In the genomic region with DNA sequence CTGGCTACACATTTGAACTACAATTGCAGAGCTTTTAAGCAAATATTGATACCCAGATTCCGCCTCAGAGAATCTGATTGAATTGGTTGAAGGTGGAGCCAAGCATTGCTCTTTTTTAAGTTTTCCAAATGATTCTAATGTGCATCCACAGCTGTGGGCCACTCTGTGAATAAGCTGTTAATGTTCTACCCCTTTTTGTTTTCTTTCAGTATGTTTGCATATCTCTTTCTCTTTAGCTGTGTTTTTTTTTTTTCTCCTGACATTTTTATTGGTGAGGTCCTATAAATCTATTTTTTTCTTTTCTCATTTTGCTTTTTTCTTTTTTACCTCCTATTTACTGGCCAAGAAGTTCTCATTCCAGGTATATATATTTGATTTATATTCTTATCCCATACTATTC, we compare ENCODE assay signal across 17 cellular contexts. TPM values are rescaled to one million over a fixed set of nuclear protein-coding genes. Genes with fewer than 3 reads are reported as not detected.
DNase-seq lines count a peak whose midpoint lies in the region; TF ChIP-seq lines count a peak whose summit lies in the region.
"Had no signal": no experiment of that assay in that cellular context is flagged by ENCODE, and none has a peak within 500 bp of the region (broad histone marks: within the 10 kb centered on the region; RNA-seq: fewer than 3 reads in every experiment).

No MANE protein-coding gene starts in this region.

- no peak overlapping the region for H2BK12ac ChIP-seq in H9 (ENCODE audit: insufficient read length, low read depth, low read length)

- H3K27ac Mint-ChIP-seq in neural progenitor cell: no peak overlapping the region
- no peak overlapping the region for H3K27ac Mint-ChIP-seq in activated CD4-positive, alpha-beta T cell treated with anti-CD3 and anti-CD28 coated beads, Interleukin-2, amount 10 ng/mL, durations not matched to agents 24 days and 14 days
- no peak overlapping the region for H3K27ac Mint-ChIP-seq in H9

- H3K79me2 ChIP-seq in OCI-LY7 (ENCODE audit: insufficient read depth, low read depth, low read length) (peaks cover 47% of the 10 kb centered on the region; the same call in 1 of the 2 replicates), neural progenitor cell (ENCODE audit: low read depth) (no peaks in the 10 kb centered on the region), H9 (ENCODE audit: insufficient read depth, low read length) (no peaks in the 10 kb centered on the region)

- no peaks in the 10 kb centered on the region for H4K20me1 ChIP-seq in OCI-LY7 (ENCODE audit: insufficient read depth, low read length)
- H4K20me1 ChIP-seq in neural progenitor cell (ENCODE audit: low read depth): no peaks in the 10 kb centered on the region
- H4K20me1 ChIP-seq in H9 (ENCODE audit: control insufficient read depth, insufficient read depth, insufficient read length): no peaks in the 10 kb centered on the region
- H4K20me1 ChIP-seq: BLaER1 had no signal

- H3K4me3 Mint-ChIP-seq in neural progenitor cell (no peak overlapping the region), H9 (no peak overlapping the region)
- H3K4me3 Mint-ChIP-seq in activated CD4-positive, alpha-beta T cell treated with anti-CD3 and anti-CD28 coated beads, Interleukin-2, amount 10 ng/mL, durations not matched to agents 24 days and 14 days: no peak overlapping the region

- no peak overlapping the region for H2BK120ac ChIP-seq in H9 (ENCODE audit: low read depth, low read length, poor library complexity, severe bottlenecking)

- no peaks in the 10 kb centered on the region for H3K9me3 ChIP-seq in OCI-LY7 (ENCODE audit: low read length)
- H3K9me3 ChIP-seq in neural progenitor cell (ENCODE audit: low read depth): no peaks in the 10 kb centered on the region
- H3K9me3 ChIP-seq in H9 (ENCODE audit: control insufficient read depth, low read depth, low read length): no peaks in the 10 kb centered on the region
- H3K9me3 ChIP-seq: BLaER1 had no signal

- H4K5ac ChIP-seq in H9 (ENCODE audit: insufficient read length, low read depth, low read length): no peak overlapping the region

- no peak overlapping the region for H3K14ac ChIP-seq in H9 (ENCODE audit: insufficient read depth, low read length)

- H3F3A ChIP-seq in neural progenitor cell (ENCODE audit: low read depth): no peaks in the 10 kb centered on the region

- no peaks in the 10 kb centered on the region for H3K23me2 ChIP-seq in H9 (ENCODE audit: insufficient read length, low read depth, low read length, poor library complexity, severe bottlenecking)

- H3K18ac ChIP-seq in H9 (ENCODE audit: insufficient read length, low read depth, low read length): no peak overlapping the region

- H3K56ac ChIP-seq in H9 (ENCODE audit: insufficient read length, low read depth, low read length): no peak overlapping the region

- H3K9ac ChIP-seq in neural progenitor cell (no peak overlapping the region), H9 (ENCODE audit: extremely low read depth, insufficient read length, low read length) (no peak overlapping the region)
- H3K9ac ChIP-seq: BLaER1 had no signal

- peak overlapping the region; percentile 46 for H3K27ac ChIP-seq in OCI-LY7 (ENCODE audit: low read depth, low read length, poor library complexity, severe bottlenecking)
- no peak overlapping the region for H3K27ac ChIP-seq in neural progenitor cell
- no peak overlapping the region for H3K27ac ChIP-seq in H9 (ENCODE audit: insufficient read length, low read depth, low read length)
- H3K27ac ChIP-seq: BLaER1 had no signal

- H3K36me3 Mint-ChIP-seq in neural progenitor cell: no peaks in the 10 kb centered on the region
- no peaks in the 10 kb centered on the region for H3K36me3 Mint-ChIP-seq in activated CD4-positive, alpha-beta T cell treated with anti-CD3 and anti-CD28 coated beads, Interleukin-2, amount 10 ng/mL, durations not matched to agents 24 days and 14 days (ENCODE audit: low read depth)
- no peaks in the 10 kb centered on the region for H3K36me3 Mint-ChIP-seq in H9 (ENCODE audit: insufficient read depth in 1 of 3, low read depth in 3 of 3)

- H3K9me3 Mint-ChIP-seq in neural progenitor cell (no peaks in the 10 kb centered on the region), H9 (no peaks in the 10 kb centered on the region)
- H3K9me3 Mint-ChIP-seq in activated CD4-positive, alpha-beta T cell treated with anti-CD3 and anti-CD28 coated beads, Interleukin-2, amount 10 ng/mL, durations not matched to agents 24 days and 14 days: no peaks in the 10 kb centered on the region

- peak; percentile 40 for DNase-seq in DMS53 treated with DMSO at 0.1 percent for 48 hours (lab: John Stamatoyannopoulos, UW; ENCODE audit: unreplicated experiment)
- DNase-seq in NCI-H1930 (lab: John Stamatoyannopoulos, UW): peak; percentile 46 to 47
- DNase-seq in OCI-LY7 (ENCODE audit: low spot score): no peak
- no peak for DNase-seq in neural progenitor cell (ENCODE audit: low spot score)
- DNase-seq in activated CD4-positive, alpha-beta T cell treated with anti-CD3 and anti-CD28 coated beads, Interleukin-2, amount 10 ng/mL, durations not matched to agents 24 days and 14 days: no peak
- no peak for DNase-seq in GM20000 (ENCODE audit: low spot score)
- no peak for DNase-seq in H9
- DNase-seq: DMS79, MM.1S, NCI-H2029 treated with DMSO at 0.1 percent for 48 hours, NCI-H226, NCI-H69, RPMI8226, T-helper 2 cell had no signal

- no peak overlapping the region for H2BK15ac ChIP-seq in H9 (ENCODE audit: low read depth, low read length)

- H3K4me2 ChIP-seq in OCI-LY7 (ENCODE audit: low read length) (peak overlapping the region; percentile 66), neural progenitor cell (no peak overlapping the region), H9 (ENCODE audit: insufficient read depth, insufficient read length, low read length) (no peak overlapping the region)
- H3K4me2 ChIP-seq: BLaER1 had no signal

- H3K4me1 ChIP-seq in OCI-LY7 (ENCODE audit: insufficient read depth, low read length, poor library complexity, severe bottlenecking) (peaks cover 94% of the 10 kb centered on the region), neural progenitor cell (no peaks in the 10 kb centered on the region), H9 (ENCODE audit: insufficient read depth, low read length) (no peaks in the 10 kb centered on the region; the same call in 1 of the 2 replicates)

- H3K4me3 ChIP-seq in OCI-LY7 (ENCODE audit: low read depth, low read length, poor library complexity, severe bottlenecking) (peak overlapping the region; percentile 25), neural progenitor cell (no peak overlapping the region)
- H3K4me3 ChIP-seq: BLaER1, GM12878 had no signal

- H3K27me3 Mint-ChIP-seq in neural progenitor cell (ENCODE audit: insufficient read depth, low read depth) (no peaks in the 10 kb centered on the region), H9 (ENCODE audit: low read depth) (no peaks in the 10 kb centered on the region)
- H3K27me3 Mint-ChIP-seq in activated CD4-positive, alpha-beta T cell treated with anti-CD3 and anti-CD28 coated beads, Interleukin-2, amount 10 ng/mL, durations not matched to agents 24 days and 14 days: no peaks in the 10 kb centered on the region

- H3K36me3 ChIP-seq in OCI-LY7 (ENCODE audit: insufficient read depth, low read length): no peaks in the 10 kb centered on the region
- H3K36me3 ChIP-seq in neural progenitor cell: no peaks in the 10 kb centered on the region
- H3K36me3 ChIP-seq: BLaER1 had no signal

- no peak overlapping the region for H2BK20ac ChIP-seq in H9 (ENCODE audit: low read depth, low read length, poor library complexity, severe bottlenecking)

- H4K8ac ChIP-seq in H9 (replicated peaks; ENCODE audit: insufficient read length, low read depth, low read length): no peak overlapping the region

- TF ChIP-seq CTCF in OCI-LY7 (conservative IDR thresholded peaks at IDR 0.05; ENCODE audit: low read length) (no peak), neural progenitor cell (IDR thresholded peaks at IDR 0.05) (no peak), GM20000 (IDR thresholded peaks at IDR 0.05; ENCODE audit: extremely low read depth, missing control alignments) (no peak), H9 (conservative IDR thresholded peaks at IDR 0.05) (no peak)

- H3K4me1 Mint-ChIP-seq in neural progenitor cell: peaks cover 4% of the 10 kb centered on the region
- H3K4me1 Mint-ChIP-seq in activated CD4-positive, alpha-beta T cell treated with anti-CD3 and anti-CD28 coated beads, Interleukin-2, amount 10 ng/mL, durations not matched to agents 24 days and 14 days: no peaks in the 10 kb centered on the region
- peaks cover 11 to 15% of the 10 kb centered on the region in 2 experiments for H3K4me1 Mint-ChIP-seq in H9

- no peaks in the 10 kb centered on the region for H3K79me1 ChIP-seq in H9 (ENCODE audit: insufficient read depth, low read depth, low read length, poor library complexity, severe bottlenecking)

- H3K4ac ChIP-seq in H9 (ENCODE audit: low read depth, low read length): no peak overlapping the region

- POLR2A ChIA-PET in OCI-LY7 (lab: Charles Lee): interaction anchor here (0.6 to 2.1 kb wide), 6 partner anchors 10 to 436 kb away, joined by 3 to 12 read pairs (median 6); no protein-coding TSS in a partner anchor

- H2AFZ ChIP-seq in OCI-LY7 (ENCODE audit: low read length) (peak overlapping the region; percentile 20; the same call in 1 of the 2 replicates), neural progenitor cell (replicated peaks) (peak overlapping the region; percentile 59), H9 (ENCODE audit: low read length) (no peak overlapping the region)

- no peaks in the 10 kb centered on the region for H3K9me2 ChIP-seq in OCI-LY7 (ENCODE audit: insufficient read depth, low read length)

- no TSS peak for BruUV-seq in OCI-LY7 (replicated peaks; lab: Mats Ljungman, UMichigan)

- H2BK5ac ChIP-seq in H9 (ENCODE audit: insufficient read length, low read length): no peak overlapping the region

- H2AK5ac ChIP-seq in H9 (ENCODE audit: insufficient read length, low read length): no peak overlapping the region

- H3K27me3 ChIP-seq in neural progenitor cell: no peaks in the 10 kb centered on the region
- no peaks in the 10 kb centered on the region for H3K27me3 ChIP-seq in H9 (ENCODE audit: insufficient read depth, low read length)
- H3K27me3 ChIP-seq: BLaER1 had no signal

- no peak overlapping the region for H3T11ph ChIP-seq in H9 (ENCODE audit: low read length)

- no CpG with 5 or more reads among the region's 1 CpG for WGBS in H9 (ENCODE audit: extremely low coverage, insufficient read length, low lambda C conversion rate)

- CTCF ChIA-PET in OCI-LY7 (lab: Charles Lee; ENCODE audit: unreplicated experiment): no interaction called here

- no peak overlapping the region for H3K23ac ChIP-seq in H9 (ENCODE audit: insufficient read length, low read depth, low read length)

- no peak overlapping the region for H4K91ac ChIP-seq in H9 (ENCODE audit: insufficient read length, low read depth, low read length)

- intact Hi-C loops in OCI-LY7 (cut with micrococcal nuclease; ENCODE audit: unreplicated experiment): no loop called here
- intact Hi-C loops in activated CD4-positive, alpha-beta T cell treated with anti-CD3 and anti-CD28 coated beads, Interleukin-2, amount 10 ng/mL, durations not matched to agents 24 days and 14 days (cut with micrococcal nuclease): no loop called here

RNA-seq across cellular contexts. Expression of a gene that starts 6.5 kb away (rescaled TPM):
- total RNA-seq in OCI-LY7 (2014; rRNA removed; shearing (Covaris generic)): 7.1 and 7.3 TPM in 2 replicates
- total RNA-seq in OCI-LY7 (2022) (8.0 and 9.5 TPM in 2 replicates), neural progenitor cell (ENCODE audit: low replicate concordance) (0.40 TPM in 1 of 2 replicates, not detected in the other), H9 (2021) (not detected in 2 replicates)
- 0.05 TPM in 1 of 2 replicates, not detected in the other for total RNA-seq in activated CD4-positive, alpha-beta T cell treated with anti-CD3 and anti-CD28 coated beads, Interleukin-2, amount 10 ng/mL, durations not matched to agents 24 days and 14 days
- total RNA-seq: G401 had no signal

RNA-seq across cellular contexts. Expression of a gene that starts 41.9 kb away (rescaled TPM):
- 0.03 TPM in 1 of 2 replicates, not detected in the other for total RNA-seq in OCI-LY7 (2014; rRNA removed; shearing (Covaris generic))
- total RNA-seq in OCI-LY7 (2022): not detected in 2 replicates
- total RNA-seq in neural progenitor cell (ENCODE audit: low replicate concordance): 0.30 and 0.34 TPM in 2 replicates
- total RNA-seq in activated CD4-positive, alpha-beta T cell treated with anti-CD3 and anti-CD28 coated beads, Interleukin-2, amount 10 ng/mL, durations not matched to agents 24 days and 14 days: not detected in 2 replicates
- 0.24 and 0.46 TPM in 2 replicates for total RNA-seq in H9 (2021)
- total RNA-seq: G401, GM12878 had no signal

Comparison
In these comparisons a context has a peak if more than half of its experiments do, and no peak if none do; other contexts are left out.
1. DNase-seq: peak in DMS53 treated with DMSO at 0.1 percent for 48 hours (single experiment) and NCI-H1930 (2 of 2); none in OCI-LY7 (single experiment), neural progenitor cell (single experiment), activated CD4-positive, alpha-beta T cell treated with anti-CD3 and anti-CD28 coated beads, Interleukin-2, amount 10 ng/mL, durations not matched to agents 24 days and 14 days (single experiment), GM20000 (single experiment) and H9 (single experiment).